In the genomic region with DNA sequence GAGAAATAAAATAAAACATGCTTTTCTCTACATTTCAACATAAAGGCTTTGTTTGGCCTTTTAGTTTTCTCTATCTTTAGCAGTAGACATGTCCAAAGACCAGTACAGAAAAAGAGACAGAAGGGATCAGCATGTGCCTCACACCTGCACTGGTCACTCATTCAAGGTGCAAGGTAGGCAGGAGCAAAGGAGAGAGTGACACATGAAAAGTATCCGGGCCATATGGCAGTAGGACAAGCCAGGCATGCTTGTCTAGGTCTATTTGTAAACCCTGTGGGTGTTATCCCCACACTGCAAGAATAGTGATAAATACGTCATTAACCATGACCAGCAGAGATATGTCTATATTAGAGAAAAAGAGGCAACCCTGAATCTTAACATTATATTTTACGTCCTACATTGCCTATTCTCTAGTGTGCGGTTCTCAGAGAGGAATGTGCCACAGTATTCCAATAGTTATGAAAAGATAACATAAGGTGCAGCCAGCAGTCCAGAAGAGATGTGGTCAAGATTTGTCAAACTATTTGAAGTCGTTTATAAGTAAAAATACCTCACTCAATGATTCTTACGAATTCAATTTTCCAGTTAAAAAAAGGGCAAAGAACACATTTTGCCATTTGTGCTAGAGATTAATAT, we compare ENCODE assay signal across 24 cellular contexts. TPM values are rescaled to one million over a fixed set of nuclear protein-coding genes. Genes with fewer than 3 reads are reported as not detected.
A peak's percentile ranks its signal among the peaks of the same experiment; 100 is the strongest.
DNase-seq lines count a peak whose midpoint lies in the region; ATAC-seq and TF ChIP-seq lines count a peak whose summit lies in the region.
"Had no signal": no experiment of that assay in that cellular context is flagged by ENCODE, and none has a peak within 500 bp of the region (broad histone marks: within the 10 kb centered on the region; RNA-seq: fewer than 3 reads in every experiment).

No MANE protein-coding gene starts in this region.

- peaks cover 14 to 95% (median 85%) of the 10 kb centered on the region in 9 donors for H3K4me1 ChIP-seq in heart right ventricle
- peaks cover 87% of the 10 kb centered on the region for H3K4me1 ChIP-seq in osteoblast (ENCODE audit: insufficient read depth, low read length)

- H3K27ac ChIP-seq in heart right ventricle, result peak overlapping the region in 9 of 10 donors; percentile 45 to 84 (median 64)
- peak overlapping the region; percentile 86 for H3K27ac ChIP-seq in osteoblast (ENCODE audit: low read depth, low read length)

- peak overlapping the region; percentile 19 for H3K4me2 ChIP-seq in osteoblast (ENCODE audit: insufficient read depth, low read length)

- peaks cover 73% of the 10 kb centered on the region for H3K79me2 ChIP-seq in osteoblast (ENCODE audit: insufficient read depth, low read length)

- H3K27me3 ChIP-seq in heart right ventricle, result no peaks in the 10 kb centered on the region
- H3K27me3 ChIP-seq in osteoblast (ENCODE audit: insufficient read depth, low read length), result no peaks in the 10 kb centered on the region

- H3K36me3 Mint-ChIP-seq in chondrocyte (ENCODE audit: low read depth), result peaks cover 1% of the 10 kb centered on the region
- H3K36me3 Mint-ChIP-seq: activated naive CD4-positive, alpha-beta T cell treated with anti-CD3 and anti-CD28 coated beads, Interleukin-2, amount 10 ng/mL, durations not matched to agents 7 days and 5 days; IgD-negative memory B cell; naive thymus-derived CD4-positive, alpha-beta T cell; stimulated activated effector memory CD8-positive, alpha-beta T cell treated with anti-CD3 and anti-CD28 coated beads, Interleukin-12 subunit alpha, Interleukin-12 subunit beta, amount 100 ng/mL, for 72 hours had no signal

- no peak overlapping the region for H3K4me3 ChIP-seq in heart right ventricle
- H3K4me3 ChIP-seq in osteoblast (ENCODE audit: insufficient read depth, low read length), result no peak overlapping the region

- H3K27ac Mint-ChIP-seq in chondrocyte (ENCODE audit: unreplicated experiment), result peak overlapping the region; percentile 77
- H3K27ac Mint-ChIP-seq: activated naive CD4-positive, alpha-beta T cell treated with anti-CD3 and anti-CD28 coated beads, Interleukin-2, amount 10 ng/mL, durations not matched to agents 7 days and 5 days; naive thymus-derived CD4-positive, alpha-beta T cell; stimulated activated effector memory CD8-positive, alpha-beta T cell treated with anti-CD3 and anti-CD28 coated beads, Interleukin-12 subunit alpha, Interleukin-12 subunit beta, amount 100 ng/mL, for 72 hours had no signal

- 61 to 64% methylated on average over 6 of the region's 6 CpGs for WGBS in heart right ventricle, 2 donors

- intact Hi-C loops in heart right ventricle (cut with DNase I) (no loop called here), cardiac septum (cut with DNase I) (no loop called here)

- DNase-seq in heart right ventricle (no peak), cardiac septum (ENCODE audit: low spot score) (no peak), chondrocyte (ENCODE audit: low spot score) (no peak), osteoblast (ENCODE audit: insufficient read length, low spot score, missing footprints) (no peak), NCI-H2171 (lab: John Stamatoyannopoulos, UW) (no peak), NCI-H226 (no peak), SW480 (ENCODE audit: low spot score) (no peak)
- DNase-seq in stimulated activated CD4-positive, alpha-beta T cell treated with anti-CD3 and anti-CD28 coated beads, Interleukin-1b, Interleukin-23, amount 100 ng/mL, for 48 hours, result no peak
- DNase-seq: activated CD4-positive, alpha-beta T cell treated with anti-CD3 and anti-CD28 coated beads, Interleukin-2, amount 50 U/mL, for 48 hours; activated naive CD4-positive, alpha-beta T cell treated with anti-CD3 and anti-CD28 coated beads, Interleukin-2, amount 10 ng/mL, durations not matched to agents 7 days and 5 days; central memory CD4-positive, alpha-beta T cell; GOT3; midbrain; naive thymus-derived CD4-positive, alpha-beta T cell; NCI-H1105 treated with DMSO at 0.1 percent for 48 hours; NCI-H2029; NCI-H69; SIG-M5; stimulated activated CD4-positive, alpha-beta T cell treated with anti-CD3 and anti-CD28 coated beads, Interleukin-4, amount 100 ng/mL, for 1 hour; substantia nigra; T-helper 1 cell had no signal

- H3K9me3 ChIP-seq in heart right ventricle (no peaks in the 10 kb centered on the region), osteoblast (ENCODE audit: low read depth, low read length) (no peaks in the 10 kb centered on the region)

- peaks cover 96% of the 10 kb centered on the region for H3K4me1 Mint-ChIP-seq in chondrocyte (ENCODE audit: low read depth)
- H3K4me1 Mint-ChIP-seq: activated naive CD4-positive, alpha-beta T cell treated with anti-CD3 and anti-CD28 coated beads, Interleukin-2, amount 10 ng/mL, durations not matched to agents 7 days and 5 days; IgD-negative memory B cell; naive thymus-derived CD4-positive, alpha-beta T cell; stimulated activated effector memory CD8-positive, alpha-beta T cell treated with anti-CD3 and anti-CD28 coated beads, Interleukin-12 subunit alpha, Interleukin-12 subunit beta, amount 100 ng/mL, for 72 hours had no signal

- no peaks in the 10 kb centered on the region for H3K27me3 Mint-ChIP-seq in chondrocyte (ENCODE audit: low read depth)

- no peak for TF ChIP-seq CTCF in heart right ventricle (IDR thresholded peaks at IDR 0.05)
- TF ChIP-seq CTCF in chondrocyte (IDR thresholded peaks at IDR 0.05), result no peak
- no peak for TF ChIP-seq CTCF in osteoblast (IDR thresholded peaks at IDR 0.05; ENCODE audit: extremely low read depth, low read depth, low read length)

- no peaks in the 10 kb centered on the region for H3K9me3 Mint-ChIP-seq in chondrocyte (ENCODE audit: low read depth)
- H3K9me3 Mint-ChIP-seq: activated naive CD4-positive, alpha-beta T cell treated with anti-CD3 and anti-CD28 coated beads, Interleukin-2, amount 10 ng/mL, durations not matched to agents 7 days and 5 days; IgD-negative memory B cell; naive thymus-derived CD4-positive, alpha-beta T cell; stimulated activated effector memory CD8-positive, alpha-beta T cell treated with anti-CD3 and anti-CD28 coated beads, Interleukin-12 subunit alpha, Interleukin-12 subunit beta, amount 100 ng/mL, for 72 hours had no signal

- peak in 2 of 8 donors; percentile 6 to 24 for ATAC-seq in heart right ventricle
- ATAC-seq: naive thymus-derived CD4-positive, alpha-beta T cell; stimulated activated effector memory CD8-positive, alpha-beta T cell treated with anti-CD3 and anti-CD28 coated beads, Interleukin-12 subunit alpha, Interleukin-12 subunit beta, amount 100 ng/mL, for 72 hours had no signal

- no peaks in the 10 kb centered on the region for H3K36me3 ChIP-seq in heart right ventricle
- no peaks in the 10 kb centered on the region for H3K36me3 ChIP-seq in osteoblast (ENCODE audit: insufficient read depth, low read length)

- H4K20me1 ChIP-seq in osteoblast (ENCODE audit: insufficient read depth, low read length), result no peaks in the 10 kb centered on the region

- H3K4me3 Mint-ChIP-seq in chondrocyte (ENCODE audit: unreplicated experiment), result no peak overlapping the region
- H3K4me3 Mint-ChIP-seq: activated naive CD4-positive, alpha-beta T cell treated with anti-CD3 and anti-CD28 coated beads, Interleukin-2, amount 10 ng/mL, durations not matched to agents 7 days and 5 days; IgD-negative memory B cell; naive thymus-derived CD4-positive, alpha-beta T cell; stimulated activated effector memory CD8-positive, alpha-beta T cell treated with anti-CD3 and anti-CD28 coated beads, Interleukin-12 subunit alpha, Interleukin-12 subunit beta, amount 100 ng/mL, for 72 hours had no signal

- H2AFZ ChIP-seq in osteoblast (ENCODE audit: low read length), result no peak overlapping the region

RNA-seq across cellular contexts. Expression of gene PRRX1, which starts 32.1 kb away (rescaled TPM):
- total RNA-seq in heart right ventricle (100 to 1,000 TPM in 6 of 10 donors, 10 to 100 TPM in 4; 29.7 to 113 (median 104) TPM), cardiac septum (124 TPM), chondrocyte (158 to 224 TPM (median 168 TPM) in 3 replicates), osteoblast (307 and 427 TPM in 2 replicates)
- polyA plus RNA-seq in heart right ventricle, result 10 to 100 TPM; 23.0 to 25.6 TPM
- total RNA-seq: naive thymus-derived CD4-positive, alpha-beta T cell; renal cortical epithelial cell had no signal
- polyA plus RNA-seq: IgD-negative memory B cell; naive thymus-derived CD4-positive, alpha-beta T cell had no signal
